ENCODE assay signal across 19 cellular contexts in the genomic region with DNA sequence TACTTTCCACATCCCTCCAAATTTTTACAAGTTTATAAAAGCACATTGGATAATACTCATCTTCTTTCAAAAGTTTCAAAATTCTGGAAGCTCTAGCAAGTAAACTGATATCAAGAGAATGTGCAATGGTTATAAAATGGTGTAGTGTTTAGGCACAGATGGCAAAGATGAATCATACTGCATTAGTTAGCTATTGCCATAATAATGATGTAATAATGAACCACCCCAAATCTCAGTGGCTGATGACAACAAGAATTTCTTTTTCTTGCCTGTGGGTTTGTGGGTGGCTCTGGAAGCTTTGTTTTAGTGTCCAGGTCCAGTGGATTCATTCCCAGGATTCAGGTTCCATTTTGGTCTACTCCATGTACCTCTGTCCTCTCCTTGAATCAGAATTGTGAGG.
DNase-seq lines count a peak whose midpoint lies in the region; ATAC-seq, FAIRE-seq and TF ChIP-seq lines count a peak whose summit lies in the region.
"Had no signal": no experiment of that assay in that cellular context is flagged by ENCODE, and none has a peak within 500 bp of the region (broad histone marks: within the 10 kb centered on the region; RNA-seq: fewer than 3 reads in every experiment).

No MANE protein-coding gene starts in this region.

- FAIRE-seq in HepG2 (lab: Jason Lieb, UNC) = no peak
- FAIRE-seq: A549, G401.6 had no signal

- TF ChIP-seq RAD21 in HepG2 (CRISPR knock-in tag; IDR thresholded peaks at IDR 0.05) = no peak

- no peak for TF ChIP-seq POLR2A in HepG2 (IDR thresholded peaks at IDR 0.05; ENCODE audit: insufficient read depth in 1 of 2, low read depth in 2 of 2, low read length in 2 of 2)
- TF ChIP-seq POLR2A in right lobe of liver (IDR thresholded peaks at IDR 0.05) = no peak

- H3K79me2 ChIP-seq in HepG2 (ENCODE audit: insufficient read depth, low read length) (no peaks in the 10 kb centered on the region), mammary epithelial cell (ENCODE audit: insufficient read depth, low read length) (no peaks in the 10 kb centered on the region)

- H3K9ac ChIP-seq in HepG2 (ENCODE audit: insufficient read depth, low read depth, low read length) (no peak overlapping the region), mammary epithelial cell (ENCODE audit: insufficient read depth, low read length) (no peak overlapping the region)
- H3K9ac ChIP-seq: BLaER1 treated with 17β-estradiol and CSF1 and Interleukin-3, amounts not matched to agents 10 nM and 100 nM had no signal

- H3K27ac Mint-ChIP-seq in type B pancreatic cell = no peak overlapping the region
- H3K27ac Mint-ChIP-seq: CD8-positive, alpha-beta memory T cell had no signal

- H2AFZ ChIP-seq in HepG2 (ENCODE audit: low read length) (no peak overlapping the region), mammary epithelial cell (ENCODE audit: low read depth, low read length) (no peak overlapping the region)

- H3K36me3 Mint-ChIP-seq in type B pancreatic cell = no peaks in the 10 kb centered on the region
- H3K36me3 Mint-ChIP-seq: CD8-positive, alpha-beta memory T cell had no signal

- ATAC-seq in HepG2 (no peak), right lobe of liver (no peak), GM18867 (IDR thresholded peaks at IDR 0.05; ENCODE audit: unreplicated experiment) (no peak)
- ATAC-seq: A549, HCT116 had no signal

- no peaks in the 10 kb centered on the region for H3K27me3 Mint-ChIP-seq in type B pancreatic cell
- H3K27me3 Mint-ChIP-seq: CD8-positive, alpha-beta memory T cell had no signal

- H4K20me1 ChIP-seq in HepG2 (ENCODE audit: insufficient read depth, low read length) = no peaks in the 10 kb centered on the region
- H4K20me1 ChIP-seq in mammary epithelial cell (ENCODE audit: insufficient read depth, low read length) = no peaks in the 10 kb centered on the region
- H4K20me1 ChIP-seq: BLaER1 treated with 17β-estradiol and CSF1 and Interleukin-3, amounts not matched to agents 10 nM and 100 nM had no signal

- dilution Hi-C loops in mammary epithelial cell (cut with HindIII; ENCODE audit: low sequenced_read_pairs) = no loop called here

- CTCF ChIA-PET in HepG2 (lab: Yijun Ruan, JAX; ENCODE audit: low intra/inter-chr PET ratio, low total read pairs) (no interaction called here), mammary epithelial cell (lab: Charles Lee; ENCODE audit: low non-redundant PET) (no interaction called here)

- H3K36me3 ChIP-seq in HepG2 (replicated peaks in 1 of 2; ENCODE audit: control insufficient read depth in 1 of 2, insufficient read depth in 2 of 2, low read length in 2 of 2) (no peaks in the 10 kb centered on the region), right lobe of liver (no peaks in the 10 kb centered on the region), mammary epithelial cell (ENCODE audit: insufficient read depth, low read length) (no peaks in the 10 kb centered on the region)
- H3K36me3 ChIP-seq: BLaER1 treated with 17β-estradiol and CSF1 and Interleukin-3, amounts not matched to agents 10 nM and 100 nM had no signal

- no peaks in the 10 kb centered on the region for H3K9me3 Mint-ChIP-seq in type B pancreatic cell

- intact Hi-C loops in HepG2 (cut with micrococcal nuclease; ENCODE audit: unreplicated experiment) (no loop called here), right lobe of liver (cut with DNase I) (no loop called here), mammary epithelial cell (cut with micrococcal nuclease) (no loop called here)

- H3K27ac ChIP-seq in HepG2 (ENCODE audit: extremely low read length, insufficient read depth, low read length) (no peak overlapping the region), right lobe of liver (no peak overlapping the region), mammary epithelial cell (ENCODE audit: insufficient read depth, low read depth, low read length) (no peak overlapping the region)
- H3K27ac ChIP-seq: A549; BLaER1 treated with 17β-estradiol and CSF1 and Interleukin-3, amounts not matched to agents 10 nM and 100 nM; RWPE1 had no signal

- DNase-seq in HepG2 (ENCODE audit: low spot score) (no peak), right lobe of liver (no peak), mammary epithelial cell (peak; percentile 60), glomerular visceral epithelial cell (ENCODE audit: extremely low spot score) (peak; percentile 12), type B pancreatic cell (ENCODE audit: extremely low spot score, unreplicated experiment) (no peak), KG1 (lab: John Stamatoyannopoulos, UW) (no peak)
- DNase-seq: CD8-positive, alpha-beta memory T cell; DND-41; NCI-H1417; NCI-H187; NCI-H2107; NCI-H226; NCI-H524 treated with DMSO at 0.1 percent for 48 hours had no signal

- H3K9me3 ChIP-seq in HepG2 (ENCODE audit: low read length) = peaks cover 66% of the 10 kb centered on the region
- no peaks in the 10 kb centered on the region for H3K9me3 ChIP-seq in right lobe of liver
- no peaks in the 10 kb centered on the region for H3K9me3 ChIP-seq in mammary epithelial cell (replicated peaks; ENCODE audit: insufficient read depth, low read length)
- H3K9me3 ChIP-seq: A549; BLaER1 treated with 17β-estradiol and CSF1 and Interleukin-3, amounts not matched to agents 10 nM and 100 nM had no signal

- no peak overlapping the region for H3K4me3 Mint-ChIP-seq in type B pancreatic cell
- H3K4me3 Mint-ChIP-seq: CD8-positive, alpha-beta memory T cell had no signal

- POLR2A ChIA-PET in HepG2 (lab: Yijun Ruan, JAX) = no interaction called here

- no TSS peak for BruUV-seq in HepG2 (replicated peaks; lab: Mats Ljungman, UMichigan)
- BruUV-seq in mammary epithelial cell (replicated peaks; lab: Mats Ljungman, UMichigan) = no TSS peak

- H3K4me3 ChIP-seq in HepG2 (replicated peaks in 1 of 3; ENCODE audit: insufficient read depth in 1 of 3, low read depth in 2 of 3, low read length in 3 of 3) (no peak overlapping the region), right lobe of liver (no peak overlapping the region), mammary epithelial cell (replicated peaks in 1 of 3; ENCODE audit: insufficient read depth in 1 of 3, low read depth in 2 of 3, low read length in 3 of 3) (no peak overlapping the region)
- H3K4me3 ChIP-seq: A549; BLaER1 treated with 17β-estradiol and CSF1 and Interleukin-3, amounts not matched to agents 10 nM and 100 nM had no signal

- TF ChIP-seq EP300 in HepG2 (IDR thresholded peaks at IDR 0.05; ENCODE audit: low read depth in 2 of 2, low read length in 2 of 2) = no peak
- no peak for TF ChIP-seq EP300 in HepG2 (CRISPR knock-in tag; IDR thresholded peaks at IDR 0.05; ENCODE audit: borderline replicate concordance)

- no peaks in the 10 kb centered on the region for H3K27me3 ChIP-seq in HepG2 (ENCODE audit: control insufficient read depth in 1 of 2, insufficient read depth in 2 of 2, low read length in 2 of 2)
- H3K27me3 ChIP-seq in right lobe of liver = no peaks in the 10 kb centered on the region
- no peaks in the 10 kb centered on the region for H3K27me3 ChIP-seq in mammary epithelial cell (ENCODE audit: insufficient read depth, low read length)
- H3K27me3 ChIP-seq: BLaER1 treated with 17β-estradiol and CSF1 and Interleukin-3, amounts not matched to agents 10 nM and 100 nM had no signal

- in situ Hi-C loops in HepG2 (cut with HindIII; ENCODE audit: extremely low pct_ligation_motif_present, low pct_unique_long_range_greater_than_20kb) = no loop called here
- in situ Hi-C loops in mammary epithelial cell (cut with MboI; ENCODE audit: low sequenced_read_pairs in 2 of 2) = no loop called here

- H3K4me2 ChIP-seq in HepG2 (ENCODE audit: low read depth, low read length) (no peak overlapping the region), mammary epithelial cell (ENCODE audit: insufficient read depth, low read depth, low read length) (no peak overlapping the region)
- H3K4me2 ChIP-seq: A549; BLaER1 treated with 17β-estradiol and CSF1 and Interleukin-3, amounts not matched to agents 10 nM and 100 nM had no signal

- H3K4me1 ChIP-seq in HepG2 (ENCODE audit: insufficient read depth, low read length) (no peaks in the 10 kb centered on the region), right lobe of liver (no peaks in the 10 kb centered on the region), mammary epithelial cell (ENCODE audit: insufficient read depth, low read length) (no peaks in the 10 kb centered on the region)
- H3K4me1 ChIP-seq: A549 had no signal

- H3K4me1 Mint-ChIP-seq in type B pancreatic cell (ENCODE audit: unreplicated experiment) = no peaks in the 10 kb centered on the region
- H3K4me1 Mint-ChIP-seq: CD8-positive, alpha-beta memory T cell had no signal

- TF ChIP-seq CTCF in HepG2 (CRISPR knock-in tag; IDR thresholded peaks at IDR 0.05) (no peak), right lobe of liver (IDR thresholded peaks at IDR 0.05) (no peak), mammary epithelial cell (conservative IDR thresholded peaks at IDR 0.05 in 1 of 2, IDR thresholded peaks at IDR 0.05 in 1 of 2; ENCODE audit: extremely low read depth in 1 of 2, insufficient read depth in 1 of 2, low read depth in 1 of 2, low read length in 2 of 2) (no peak), type B pancreatic cell (conservative IDR thresholded peaks at IDR 0.05) (no peak)

TF ChIP-seq in HepG2, 621 proteins besides CTCF, POLR2A, EP300 and RAD21:
- TF ChIP-seq JUN (CRISPR knock-in tag; IDR thresholded peaks at IDR 0.05) (no peak), ATF7 (IDR thresholded peaks at IDR 0.05) (peak; percentile 27; the same call in 1 of the 2 replicates), ATF7 (CRISPR knock-in tag; IDR thresholded peaks at IDR 0.05) (no peak)
TF ChIP-seq in HepG2: peak in this region for 1.

Comparison
In these comparisons a context has a peak if more than half of its experiments do, and no peak if none do; other contexts are left out.
1. DNase-seq: peak in mammary epithelial cell (single experiment) and glomerular visceral epithelial cell (single experiment); none in HepG2 (single experiment), right lobe of liver (0 of 3), type B pancreatic cell (single experiment) and KG1 (single experiment).